Comparison of ENCODE assay signal across 31 cellular contexts in the genomic region with DNA sequence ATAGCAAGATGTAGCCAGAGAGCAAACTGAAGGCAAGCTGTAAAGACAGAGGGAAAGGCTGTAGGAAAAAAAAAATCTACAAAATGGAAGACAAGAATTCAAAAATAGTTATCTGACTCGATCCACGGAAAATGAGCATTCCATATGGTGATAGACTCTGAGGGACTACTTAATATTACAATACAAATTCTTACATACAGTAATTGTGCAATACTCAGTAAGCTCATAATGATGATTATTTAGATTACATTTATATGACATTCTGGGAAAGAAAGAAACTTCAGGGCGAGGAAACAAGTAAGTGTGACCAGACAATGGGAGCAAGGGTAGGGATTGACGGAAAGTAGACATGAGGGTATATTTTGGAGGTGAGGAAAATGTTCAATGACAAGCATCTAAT.
"Had no signal": no experiment of that assay in that cellular context is flagged by ENCODE, and none has a peak within 500 bp of the region (broad histone marks: within the 10 kb centered on the region; RNA-seq: fewer than 3 reads in every experiment).

No MANE protein-coding gene starts in this region.

- H3K27ac ChIP-seq: adrenal gland, cardiac muscle cell, WERI-Rb-1 had no signal

- H3K36me3 ChIP-seq: adrenal gland, cardiac muscle cell, WERI-Rb-1 had no signal

- H3K9me3 ChIP-seq: adrenal gland had no signal

- H3K4me3 ChIP-seq: adrenal gland, cardiac muscle cell had no signal

- DNase-seq: activated CD4-positive, alpha-beta memory T cell treated with anti-CD3 and anti-CD28 coated beads, Interleukin-2, amount 10 ng/mL, durations not matched to agents 7 days and 5 days; activated CD4-positive, alpha-beta T cell treated with anti-CD3 and anti-CD28 coated beads for 1 hour; activated CD4-positive, alpha-beta T cell treated with anti-CD3 and anti-CD28 coated beads for 36 hours; activated CD4-positive, alpha-beta T cell treated with anti-CD3 and anti-CD28 coated beads for 48 hours; activated CD4-positive, alpha-beta T cell treated with anti-CD3 and anti-CD28 coated beads, Interleukin-2, amount 10 ng/mL, durations not matched to agents 7 days and 5 days; activated CD4-positive, alpha-beta T cell treated with anti-CD3 and anti-CD28 coated beads, Interleukin-2, amount 50 U/mL, for 48 hours; activated CD4-positive, CD25-positive, alpha-beta regulatory T cell; activated CD8-positive, alpha-beta memory T cell treated with anti-CD3 and anti-CD28 coated beads, Interleukin-2, amount 50 U/mL, for 4 hours; activated effector memory CD4-positive, alpha-beta T cell treated with anti-CD3 and anti-CD28 coated beads, Interleukin-2, amount 50 U/mL, for 16 hours; activated gamma-delta T cell treated with Interleukin-2 at 50 U/mL for 16 hours; activated naive CD4-positive, alpha-beta T cell; activated naive CD4-positive, alpha-beta T cell treated with anti-CD3 and anti-CD28 coated beads for 36 hours; activated naive CD4-positive, alpha-beta T cell treated with anti-CD3 and anti-CD28 coated beads, Interleukin-2, amount 50 U/mL, for 16 hours; activated naive CD8-positive, alpha-beta T cell treated with anti-CD3 and anti-CD28 coated beads for 36 hours; activated T-cell treated with anti-CD3 and anti-CD28 coated beads for 4 hours; activated T-cell treated with anti-CD3 and anti-CD28 coated beads, Interleukin-2, amount 50 U/mL, for 1 hour; activated T-cell treated with anti-CD3 and anti-CD28 coated beads, Interleukin-2, amount 50 U/mL, for 4 hours; activated T-cell treated with anti-CD3 and anti-CD28 coated beads, Interleukin-2, amount 50 U/mL, for 72 hours; adrenal gland; amniotic stem cell; aorta; cerebellar nuclear complex; T-helper 1 cell; T-helper 2 cell; T-helper 9 cell; WERI-Rb-1 had no signal

- H3K27me3 ChIP-seq: adrenal gland, cardiac muscle cell had no signal

- ATAC-seq: activated CD4-positive, alpha-beta T cell treated with anti-CD3 and anti-CD28 coated beads for 36 hours; activated CD4-positive, CD25-positive, alpha-beta regulatory T cell treated with anti-CD3 and anti-CD28 coated beads, Interleukin-2, amount 50 U/mL, for 24 hours; activated naive CD4-positive, alpha-beta T cell treated with anti-CD3 and anti-CD28 coated beads, Interleukin-2, amount 50 U/mL, for 72 hours; activated T-cell treated with anti-CD3 and anti-CD28 coated beads, Interleukin-2, amount 50 U/mL, for 4 hours; activated T-cell treated with anti-CD3 and anti-CD28 coated beads, Interleukin-2, amount 50 U/mL, for 72 hours; activated T-helper 17 cell treated with anti-CD3 and anti-CD28 coated beads, Interleukin-2, amount 50 U/mL, for 72 hours; WTC11 had no signal
